1 cellular context compared by ENCODE assay signal in the genomic region with DNA sequence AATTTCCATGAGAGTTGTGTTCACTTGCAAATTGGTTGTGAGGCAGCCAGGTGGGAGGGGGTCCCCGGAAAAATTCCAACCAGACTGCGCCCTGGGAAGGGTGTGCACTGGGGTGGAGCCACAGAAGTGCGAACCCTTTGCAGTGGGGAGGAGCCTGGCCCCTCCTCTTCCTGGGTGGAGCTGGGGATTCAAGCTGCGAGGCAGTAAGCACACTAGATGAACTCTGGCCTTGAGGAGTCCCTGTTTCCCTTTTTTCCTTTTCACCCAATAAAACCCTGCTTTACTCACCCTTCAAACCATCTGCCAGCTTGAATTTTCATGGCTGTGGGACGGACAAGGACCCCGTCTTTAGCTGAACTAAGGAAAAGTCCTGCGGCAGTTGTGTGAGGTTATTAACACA.
A peak's percentile ranks its signal among the peaks of the same experiment; 100 is the strongest.
TF ChIP-seq lines count a peak whose summit lies in the region.

No MANE protein-coding gene starts in this region.

TF ChIP-seq in HepG2, 621 proteins besides CTCF, POLR2A, EP300 and RAD21:
- peak; percentile 47; the same call in 1 of the 2 replicates for TF ChIP-seq GABPB1 (CRISPR knock-in tag; IDR thresholded peaks at IDR 0.05)
- no peak for TF ChIP-seq ZNF20 (CRISPR knock-in tag; IDR thresholded peaks at IDR 0.05)
- no peak for TF ChIP-seq GABPA (IDR thresholded peaks at IDR 0.05; ENCODE audit: low read depth, low read length)
- TF ChIP-seq GABPA (CRISPR knock-in tag; IDR thresholded peaks at IDR 0.05; ENCODE audit: low read depth), result peak; percentile 67
- TF ChIP-seq ZNF350 (CRISPR knock-in tag; IDR thresholded peaks at IDR 0.05; ENCODE audit: borderline replicate concordance, low read depth), result no peak
